ENCODE assay signal across 8 cellular contexts in genomic region chr9:120711841-120712538, GRCh38. TPM values are rescaled to one million over a fixed set of nuclear protein-coding genes. Genes with fewer than 3 reads are reported as not detected.
DNase-seq lines count a peak whose midpoint lies in the region; ATAC-seq, FAIRE-seq and TF ChIP-seq lines count a peak whose summit lies in the region.

No MANE protein-coding gene starts in this region.

- FAIRE-seq in pancreas (lab: Jason Lieb, UNC): no peak

- H3K27me3 ChIP-seq in Peyer's patch (no peaks in the 10 kb centered on the region), endocrine pancreas (ENCODE audit: control insufficient read depth, insufficient read depth, low read length) (no peaks in the 10 kb centered on the region), pancreas (no peaks in the 10 kb centered on the region)

- H3K4me1 ChIP-seq in Peyer's patch (peaks cover 0 to 37% (median 8%) of the 10 kb centered on the region in 4 donors), endocrine pancreas (ENCODE audit: control insufficient read depth, insufficient read depth, low read length) (peaks cover 17% of the 10 kb centered on the region), pancreas (peaks cover 5 to 32% (median 13%) of the 10 kb centered on the region in 3 donors)

- H3K27ac ChIP-seq in Peyer's patch (peak overlapping the region; percentile 62 to 90 (median 84)), pancreas (peak overlapping the region in 2 of 4 donors; percentile 76 to 89)

- intact Hi-C loops in pancreas (cut with DNase I): no loop called here

- H3K4me3 ChIP-seq in Peyer's patch (peak overlapping the region; percentile 13 to 80 (median 74)), endocrine pancreas (ENCODE audit: control insufficient read depth, insufficient read depth, low read length) (peak overlapping the region; percentile 95), pancreas (peak overlapping the region in 3 of 4 donors; percentile 0 to 79 (median 58))

- peak; percentile 69 for DNase-seq in DMS53 treated with DMSO at 0.1 percent for 48 hours (lab: John Stamatoyannopoulos, UW; ENCODE audit: unreplicated experiment)
- DNase-seq in Peyer's patch: no peak
- no peak for DNase-seq in pancreas
- DNase-seq in AG08395 (ENCODE audit: low spot score): no peak
- no peak for DNase-seq in germinal center (ENCODE audit: low spot score)

- H3K9me3 ChIP-seq in Peyer's patch (no peaks in the 10 kb centered on the region), endocrine pancreas (ENCODE audit: control insufficient read depth, low read length) (no peaks in the 10 kb centered on the region), pancreas (no peaks in the 10 kb centered on the region)

- TF ChIP-seq CTCF in Peyer's patch (IDR thresholded peaks at IDR 0.05) (no peak), pancreas (IDR thresholded peaks at IDR 0.05) (no peak)

- ATAC-seq in pancreas (peak in 1 of 4 donors; percentile 0), GM18519 (IDR thresholded peaks at IDR 0.05; ENCODE audit: low FRiP score, unreplicated experiment) (no peak), HG03342 (IDR thresholded peaks at IDR 0.05; ENCODE audit: unreplicated experiment) (no peak)

- H3K9ac ChIP-seq in endocrine pancreas (ENCODE audit: control insufficient read depth, insufficient read depth, low read length): peak overlapping the region; percentile 55

- 29 to 39% methylated on average over 5 of the region's 5 CpGs for WGBS in pancreas, 2 donors

- TF ChIP-seq POLR2A in Peyer's patch (IDR thresholded peaks at IDR 0.05): no peak

- H3K36me3 ChIP-seq in Peyer's patch (no peaks in the 10 kb centered on the region), endocrine pancreas (ENCODE audit: control insufficient read depth, insufficient read depth, low read length) (no peaks in the 10 kb centered on the region), pancreas (no peaks in the 10 kb centered on the region)

RNA-seq across cellular contexts. Expression of gene MEGF9, which starts 2.3 kb away (rescaled TPM):
- total RNA-seq in Peyer's patch (10 to 100 TPM in 2 of 4 donors, 1 to 10 TPM in 2; 8.1 to 15.1 (median 11.5) TPM), pancreas (10 to 100 TPM in 1 of 6 donors, 1 to 10 TPM in 5; 3.0 to 11.0 (median 5.0) TPM)
- 1 to 10 TPM; 1.7 to 5.4 TPM for polyA plus RNA-seq in pancreas
